In genomic region chr9:94899464-94900221, GRCh38 we compare ENCODE assay signal across 11 cellular contexts.
DNase-seq lines count a peak whose midpoint lies in the region; ATAC-seq and TF ChIP-seq lines count a peak whose summit lies in the region.
"Had no signal": no experiment of that assay in that cellular context is flagged by ENCODE, and none has a peak within 500 bp of the region (broad histone marks: within the 10 kb centered on the region; RNA-seq: fewer than 3 reads in every experiment).

No MANE protein-coding gene starts in this region.

- H3K4me3 ChIP-seq in adrenal gland: no peak overlapping the region
- no peak overlapping the region for H3K4me3 ChIP-seq in right lobe of liver
- no peak overlapping the region for H3K4me3 ChIP-seq in spleen
- H3K4me3 ChIP-seq in Karpas-422 (ENCODE audit: low read length): no peak overlapping the region

- H3K36me3 ChIP-seq in adrenal gland (replicated peaks in 1 of 2) (no peaks in the 10 kb centered on the region), right lobe of liver (no peaks in the 10 kb centered on the region), spleen (no peaks in the 10 kb centered on the region), Karpas-422 (ENCODE audit: insufficient read depth, low read length) (no peaks in the 10 kb centered on the region)

- no peaks in the 10 kb centered on the region; the same call in 1 of the 2 replicates for H4K20me1 ChIP-seq in Karpas-422 (ENCODE audit: insufficient read depth, low read depth, low read length)

- DNase-seq in EL (peak; percentile 21), adrenal gland (peak in 1 of 7 donors; percentile 14), right lobe of liver (no peak), spleen (no peak), SIG-M5 (lab: John Stamatoyannopoulos, UW) (no peak), GDM1 (lab: John Stamatoyannopoulos, UW) (no peak), Karpas-422 (no peak)
- DNase-seq: hypothalamus, NCI-H1417 treated with DMSO at 0.1 percent for 48 hours, NCI-H510A treated with DMSO at 0.1 percent for 48 hours had no signal

- H3K9ac ChIP-seq in Karpas-422 (ENCODE audit: low read length): no peak overlapping the region

- 96 to 98% (median 97%) methylated on average over 8 of the region's 8 CpGs for WGBS in adrenal gland, 4 donors
- WGBS in right lobe of liver (ENCODE audit: insufficient coverage, low coverage, low lambda C conversion rate, missing lambda C conversion rate): 85% methylated on average over 6 of the region's 8 CpGs
- 96 to 98% (median 97%) methylated on average over 8 of the region's 8 CpGs for WGBS in spleen, 5 donors

- peaks cover 21 to 27% of the 10 kb centered on the region in 2 donors for H3K4me1 ChIP-seq in adrenal gland (replicated peaks in 1 of 2)
- H3K4me1 ChIP-seq in right lobe of liver: peaks cover 0 to 26% (median 4%) of the 10 kb centered on the region in 4 donors
- H3K4me1 ChIP-seq in spleen: peaks cover 0 to 6% (median 0%) of the 10 kb centered on the region in 6 donors
- H3K4me1 ChIP-seq in Karpas-422 (ENCODE audit: low read length): no peaks in the 10 kb centered on the region

- no peaks in the 10 kb centered on the region for H3K9me2 ChIP-seq in Karpas-422 (replicated peaks; ENCODE audit: insufficient read depth, low read length)

- no peaks in the 10 kb centered on the region for H3K9me3 ChIP-seq in adrenal gland (replicated peaks in 1 of 3)
- no peaks in the 10 kb centered on the region for H3K9me3 ChIP-seq in right lobe of liver
- no peaks in the 10 kb centered on the region for H3K9me3 ChIP-seq in spleen
- no peaks in the 10 kb centered on the region for H3K9me3 ChIP-seq in Karpas-422 (ENCODE audit: low read length)

- no peak overlapping the region for H3K4me2 ChIP-seq in Karpas-422 (ENCODE audit: low read depth, low read length, poor library complexity, severe bottlenecking)

- H3K79me2 ChIP-seq in Karpas-422 (ENCODE audit: low read length): no peaks in the 10 kb centered on the region

- H3K27ac ChIP-seq in adrenal gland: peak overlapping the region; percentile 62 to 91 (median 79)
- peak overlapping the region; percentile 30 to 89 (median 67) for H3K27ac ChIP-seq in right lobe of liver
- H3K27ac ChIP-seq in spleen: peak overlapping the region in 6 of 8 donors; percentile 31 to 69 (median 59)
- H3K27ac ChIP-seq in Karpas-422 (ENCODE audit: low read length): no peak overlapping the region

- TF ChIP-seq POLR2A in adrenal gland (IDR thresholded peaks at IDR 0.05): no peak
- no peak for TF ChIP-seq POLR2A in right lobe of liver (IDR thresholded peaks at IDR 0.05)
- no peak for TF ChIP-seq POLR2A in spleen (IDR thresholded peaks at IDR 0.05)

- H2AFZ ChIP-seq in Karpas-422 (ENCODE audit: low read length): no peak overlapping the region

- no peaks in the 10 kb centered on the region for H3K27me3 ChIP-seq in adrenal gland
- no peaks in the 10 kb centered on the region for H3K27me3 ChIP-seq in right lobe of liver
- no peaks in the 10 kb centered on the region for H3K27me3 ChIP-seq in spleen (replicated peaks in 1 of 7)
- no peaks in the 10 kb centered on the region for H3K27me3 ChIP-seq in Karpas-422 (ENCODE audit: low read length)

- ATAC-seq in right lobe of liver (peak; percentile 23 to 72 (median 56)), GM21723 (IDR thresholded peaks at IDR 0.05; ENCODE audit: unreplicated experiment) (no peak)

- intact Hi-C loops in adrenal gland (cut with DNase I) (no loop called here), right lobe of liver (cut with DNase I) (no loop called here), spleen (cut with DNase I; ENCODE audit: low total_unique reads) (no loop called here)

- TF ChIP-seq CTCF in adrenal gland (IDR thresholded peaks at IDR 0.05) (no peak), right lobe of liver (IDR thresholded peaks at IDR 0.05) (no peak), spleen (IDR thresholded peaks at IDR 0.05 in 8 of 11, conservative IDR thresholded peaks at IDR 0.05 in 3 of 11) (no peak)
